In the genomic region with DNA sequence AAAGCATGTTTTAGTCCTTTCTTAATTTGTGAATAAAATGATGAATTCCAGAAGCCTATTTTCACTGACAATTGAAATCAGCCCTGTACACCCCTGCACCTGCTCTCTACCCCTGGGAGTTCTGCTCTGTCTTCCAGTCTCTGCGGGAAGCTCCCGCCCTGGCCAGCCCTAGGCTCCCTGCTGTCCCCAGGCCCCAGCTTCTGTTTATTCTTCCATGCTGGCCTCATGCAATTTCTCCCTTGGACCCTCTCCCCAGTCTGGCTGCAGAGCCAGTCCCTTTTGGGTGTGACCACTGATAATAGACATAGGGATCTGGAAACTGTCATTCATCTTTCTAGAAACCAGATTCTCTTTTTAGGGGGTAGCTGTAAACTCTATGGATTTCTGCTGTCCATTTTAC, we compare ENCODE assay signal across 17 cellular contexts.
DNase-seq lines count a peak whose midpoint lies in the region; FAIRE-seq and TF ChIP-seq lines count a peak whose summit lies in the region.
"Had no signal": no experiment of that assay in that cellular context is flagged by ENCODE, and none has a peak within 500 bp of the region (broad histone marks: within the 10 kb centered on the region; RNA-seq: fewer than 3 reads in every experiment).

No MANE protein-coding gene starts in this region.

- H3K27ac Mint-ChIP-seq in activated naive CD4-positive, alpha-beta T cell treated with anti-CD3 and anti-CD28 coated beads for 36 hours: no peak overlapping the region

- H3K4me1 Mint-ChIP-seq in activated naive CD4-positive, alpha-beta T cell treated with anti-CD3 and anti-CD28 coated beads for 36 hours (ENCODE audit: low read depth): no peaks in the 10 kb centered on the region
- H3K4me1 Mint-ChIP-seq: CD8-positive, alpha-beta memory T cell had no signal

- H3K9me3 Mint-ChIP-seq in activated naive CD4-positive, alpha-beta T cell treated with anti-CD3 and anti-CD28 coated beads for 36 hours: no peaks in the 10 kb centered on the region
- H3K9me3 Mint-ChIP-seq: CD8-positive, alpha-beta memory T cell had no signal

- no peak overlapping the region for H3K4me3 Mint-ChIP-seq in activated naive CD4-positive, alpha-beta T cell treated with anti-CD3 and anti-CD28 coated beads for 36 hours
- H3K4me3 Mint-ChIP-seq: CD8-positive, alpha-beta memory T cell had no signal

- H3K36me3 ChIP-seq in kidney (ENCODE audit: control insufficient read depth in 1 of 2, insufficient read depth in 2 of 2, low read length in 2 of 2): no peaks in the 10 kb centered on the region
- H3K36me3 ChIP-seq: BLaER1 had no signal

- CTCF ChIA-PET in activated naive CD4-positive, alpha-beta T cell treated with anti-CD3 and anti-CD28 coated beads for 36 hours (lab: Charles Lee): no interaction called here

- FAIRE-seq in kidney (lab: Jason Lieb, UNC): no peak
- FAIRE-seq: HepG2 had no signal

- intact Hi-C loops in kidney (cut with DNase I): no loop called here
- intact Hi-C loops in activated naive CD4-positive, alpha-beta T cell treated with anti-CD3 and anti-CD28 coated beads for 36 hours (cut with micrococcal nuclease): no loop called here

- no peaks in the 10 kb centered on the region for H3K36me3 Mint-ChIP-seq in activated naive CD4-positive, alpha-beta T cell treated with anti-CD3 and anti-CD28 coated beads for 36 hours (ENCODE audit: low read depth)
- H3K36me3 Mint-ChIP-seq: CD8-positive, alpha-beta memory T cell had no signal

- peaks cover 18% of the 10 kb centered on the region for H3K27me3 Mint-ChIP-seq in activated naive CD4-positive, alpha-beta T cell treated with anti-CD3 and anti-CD28 coated beads for 36 hours (ENCODE audit: low read depth)

- DNase-seq in NCI-H2107 treated with DMSO at 0.1 percent for 48 hours (lab: John Stamatoyannopoulos, UW; ENCODE audit: unreplicated experiment) (peak; percentile 76), NCI-H2107 (lab: John Stamatoyannopoulos, UW) (no peak), NCI-H1417 treated with DMSO at 0.1 percent for 48 hours (lab: John Stamatoyannopoulos, UW) (peak; percentile 71), NCI-H510A treated with DMSO at 0.1 percent for 48 hours (lab: John Stamatoyannopoulos, UW) (peak; percentile 100), kidney (peak; percentile 7), G401 (ENCODE audit: low spot score) (no peak), NCI-H1436 treated with DMSO at 0.1 percent for 48 hours (lab: John Stamatoyannopoulos, UW) (no peak)
- no peak for DNase-seq in activated naive CD4-positive, alpha-beta T cell treated with anti-CD3 and anti-CD28 coated beads for 36 hours
- DNase-seq: CD8-positive, alpha-beta memory T cell; DMS 273 treated with DMSO at 0.1 percent for 48 hours; HCEC 1CT; NCI-H1105; SIG-M5 had no signal

- in situ Hi-C loops in G401 (cut with HindIII; ENCODE audit: low sequenced_read_pairs): loop anchor here (5.0 kb wide), 1 partner anchor 87 kb away; no protein-coding TSS in a partner anchor

- no peak overlapping the region for H3K4me3 ChIP-seq in kidney (ENCODE audit: low read length in 2 of 2)
- H3K4me3 ChIP-seq: BLaER1 had no signal

- H3K4me1 ChIP-seq in kidney (ENCODE audit: control insufficient read depth in 1 of 2, insufficient read depth in 1 of 2, low read depth in 1 of 2, low read length in 2 of 2): no peaks in the 10 kb centered on the region

- no peak overlapping the region for H3K9ac ChIP-seq in kidney (ENCODE audit: low read length in 2 of 2)
- H3K9ac ChIP-seq: BLaER1, KMS-11 had no signal

- no peak for TF ChIP-seq CTCF in kidney (IDR thresholded peaks at IDR 0.05; ENCODE audit: borderline replicate concordance, extremely low read depth, insufficient read depth)

- H3K27ac ChIP-seq in kidney (ENCODE audit: low read depth in 2 of 2, low read length in 2 of 2): no peak overlapping the region
- H3K27ac ChIP-seq: 22Rv1, BLaER1, KMS-11 had no signal

- H3K9me3 ChIP-seq in kidney (ENCODE audit: control insufficient read depth in 1 of 2, low read length in 2 of 2): no peaks in the 10 kb centered on the region
- H3K9me3 ChIP-seq: BLaER1 had no signal

Comparison
In these comparisons a context has a peak if more than half of its experiments do, and no peak if none do; other contexts are left out.
1. DNase-seq: peak in NCI-H2107 treated with DMSO at 0.1 percent for 48 hours (single experiment), NCI-H1417 treated with DMSO at 0.1 percent for 48 hours (single experiment), NCI-H510A treated with DMSO at 0.1 percent for 48 hours (single experiment) and kidney (single experiment); none in NCI-H2107 (single experiment), G401 (single experiment), activated naive CD4-positive, alpha-beta T cell treated with anti-CD3 and anti-CD28 coated beads for 36 hours (single experiment) and NCI-H1436 treated with DMSO at 0.1 percent for 48 hours (single experiment).